In the genomic region with DNA sequence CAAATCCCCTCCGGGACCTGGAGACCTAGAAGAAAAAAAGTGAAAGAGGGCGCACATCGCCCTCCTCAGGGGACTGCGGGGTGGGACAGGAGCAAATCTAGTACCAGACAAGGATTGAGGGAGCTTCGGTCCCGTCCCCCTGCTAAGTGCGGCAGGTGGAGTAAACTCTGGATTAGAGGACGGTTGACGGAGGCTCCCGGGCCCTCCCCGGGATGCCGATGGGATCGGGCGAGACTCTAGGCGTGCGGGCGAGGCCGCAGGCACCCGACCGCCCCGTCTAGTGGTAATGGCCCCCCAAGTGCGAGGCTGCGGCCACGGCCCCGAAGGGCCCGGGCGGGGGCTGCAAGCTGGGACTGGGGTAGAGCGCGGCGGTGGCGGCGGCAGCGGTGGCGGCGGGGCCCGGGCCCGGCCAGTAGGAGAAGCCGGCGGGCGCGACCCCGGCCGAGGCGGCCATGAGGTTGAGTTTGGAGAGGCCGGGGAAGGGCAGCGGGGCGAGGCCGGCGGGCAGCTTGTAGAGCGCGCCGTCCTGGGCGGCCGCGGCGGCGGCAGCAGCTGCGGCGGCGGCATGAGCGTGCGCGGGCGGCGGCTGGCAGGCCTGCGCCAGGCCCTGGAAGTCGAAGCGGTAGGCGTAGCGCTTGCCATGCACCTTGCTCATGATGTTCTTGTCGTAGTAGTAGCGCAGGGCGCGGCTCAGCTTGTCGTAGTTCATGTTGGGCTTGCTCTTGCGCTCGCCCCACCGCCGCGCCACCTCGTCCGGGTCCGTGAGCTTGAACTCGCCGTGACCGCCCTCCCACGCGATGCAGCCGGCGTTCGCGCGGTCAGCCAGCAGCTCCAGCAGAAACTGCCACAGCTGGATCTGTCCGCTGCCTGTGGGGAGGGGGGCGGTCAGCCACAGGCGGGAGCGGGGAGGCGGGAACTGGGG, we compare ENCODE assay signal across 9 cellular contexts. TPM values are rescaled to one million over a fixed set of nuclear protein-coding genes. Genes with fewer than 3 reads are reported as not detected.
DNase-seq lines count a peak whose midpoint lies in the region; ATAC-seq, FAIRE-seq and TF ChIP-seq lines count a peak whose summit lies in the region.
"Had no signal": no experiment of that assay in that cellular context is flagged by ENCODE, and none has a peak within 500 bp of the region (broad histone marks: within the 10 kb centered on the region; RNA-seq: fewer than 3 reads in every experiment).

No MANE protein-coding gene starts in this region.

- H3K4ac ChIP-seq in H1 (replicated peaks; ENCODE audit: insufficient read length, low read depth, low read length): no peak overlapping the region

- H4K5ac ChIP-seq in H1 (ENCODE audit: insufficient read length, low read depth, low read length): no peak overlapping the region

- no peak for FAIRE-seq in H1 (lab: Jason Lieb, UNC)
- FAIRE-seq in pancreas (lab: Jason Lieb, UNC): no peak

- H3K27me3 ChIP-seq in Panc1 (ENCODE audit: control insufficient read depth, insufficient read depth, low read length) (peaks cover 18% of the 10 kb centered on the region; the same call in 1 of the 2 replicates), H1 (replicated peaks in 1 of 4; ENCODE audit: control insufficient read depth in 3 of 4, extremely low read depth in 1 of 4, insufficient read depth in 3 of 4, low read length in 3 of 4) (peaks cover 69 to 94% (median 88%) of the 10 kb centered on the region in 4 experiments), pancreas (peaks cover 0 to 36% (median 15%) of the 10 kb centered on the region in 4 donors)

- H2BK15ac ChIP-seq in H1 (ENCODE audit: low read length): peak overlapping the region; percentile 97; the same call in 1 of the 2 replicates

- H3K9ac ChIP-seq in H1 (replicated peaks in 1 of 4; ENCODE audit: extremely low read depth in 1 of 4, low read depth in 3 of 4, low read length in 3 of 4): no peak overlapping the region

- H3K23me2 ChIP-seq in H1 (ENCODE audit: low read depth, low read length): peaks cover 6% of the 10 kb centered on the region; the same call in 1 of the 2 replicates

- no peak overlapping the region for H3K23ac ChIP-seq in H1 (ENCODE audit: insufficient read length)

- no peaks in the 10 kb centered on the region for H3K79me2 ChIP-seq in H1 (ENCODE audit: control insufficient read depth in 1 of 2, insufficient read depth in 2 of 2, low read length in 2 of 2)

- H3K4me2 ChIP-seq in H1 (ENCODE audit: insufficient read depth in 1 of 2, low read depth in 2 of 2, low read length in 2 of 2): peak overlapping the region; percentile 11 to 52

- peak; percentile 38 for DNase-seq in GM13976 (ENCODE audit: low spot score)
- DNase-seq in Panc1 (ENCODE audit: low read depth, low spot score): no peak
- peak in 1 of 2 experiments; percentile 68 for DNase-seq in H1 (ENCODE audit: low read depth in 1 of 2, low spot score in 2 of 2)
- DNase-seq in pancreas: peak in 4 of 6 donors; percentile 50 to 80 (median 62)
- DNase-seq in mesenteric fat pad (ENCODE audit: low spot score): no peak
- DNase-seq in NCI-H2029 treated with DMSO at 0.1 percent for 48 hours (lab: John Stamatoyannopoulos, UW): no peak

- H2BK20ac ChIP-seq in H1 (ENCODE audit: low read length): no peak overlapping the region

- peak; percentile 55 for ATAC-seq in Panc1
- peak; percentile 20 to 57 (median 48) for ATAC-seq in pancreas
- no peak for ATAC-seq in GM18498 (IDR thresholded peaks at IDR 0.05; ENCODE audit: unreplicated experiment)
- ATAC-seq in GM18873 (IDR thresholded peaks at IDR 0.05; ENCODE audit: low FRiP score, unreplicated experiment): no peak

- no peak for TF ChIP-seq EP300 in H1 (IDR thresholded peaks at IDR 0.05; ENCODE audit: borderline replicate concordance in 1 of 2, low read depth in 2 of 2, low read length in 2 of 2)

- H2AK5ac ChIP-seq in H1 (ENCODE audit: low read depth, low read length): no peak overlapping the region

- H3K14ac ChIP-seq in H1 (ENCODE audit: insufficient read length): no peak overlapping the region

- in situ Hi-C loops in GM13976 (cut with MboI; ENCODE audit: low sequenced_read_pairs, unreplicated experiment) (loop anchor here (10.0 kb wide), 1 partner anchor 127 kb away; the partner anchor contains the start of gene WNT6), Panc1 (cut with HindIII; ENCODE audit: low pct_unique_long_range_greater_than_20kb, low sequenced_read_pairs) (no loop called here)

- H2BK12ac ChIP-seq in H1 (ENCODE audit: low read depth, low read length): peak overlapping the region; percentile 99

- H4K20me1 ChIP-seq in H1 (replicated peaks in 1 of 2; ENCODE audit: control insufficient read depth in 1 of 2, insufficient read depth in 2 of 2, low read length in 2 of 2): peaks cover 13 to 28% of the 10 kb centered on the region in 2 experiments

- BruUV-seq in Panc1 (replicated peaks; lab: Mats Ljungman, UMichigan): no TSS peak

- no peak overlapping the region for H2AFZ ChIP-seq in H1 (ENCODE audit: low read length)

- peak; percentile 24 to 42; a peak in 3 of 4 replicates for TF ChIP-seq RAD21 in H1 (IDR thresholded peaks at IDR 0.05 in 1 of 2, conservative IDR thresholded peaks at IDR 0.05 in 1 of 2; ENCODE audit: low read depth in 2 of 2, low read length in 2 of 2)

- H4K91ac ChIP-seq in H1 (replicated peaks; ENCODE audit: insufficient read length, low read length): no peak overlapping the region

- H2BK5ac ChIP-seq in H1 (ENCODE audit: low read depth, low read length): no peak overlapping the region

- no peak overlapping the region for H2BK120ac ChIP-seq in H1 (replicated peaks; ENCODE audit: low read depth, low read length)

- POLR2A ChIA-PET in Panc1 (lab: Charles Lee): interaction anchor here (0.7 kb wide), 1 partner anchor 63 kb away, joined by 3 read pairs; no protein-coding TSS in a partner anchor
- POLR2A ChIA-PET in H1 (lab: Charles Lee; ENCODE audit: partially characterized antibody): interaction anchor here (0.8 to 3.1 kb wide), 7 partner anchors 9 to 157 kb away, joined by 3 to 9 read pairs (median 7); partner anchors contain the start of genes CDK5R2 and CRYBA2

- H3K27ac ChIP-seq in Panc1 (ENCODE audit: low read length) (no peak overlapping the region), H1 (ENCODE audit: low read depth, low read length) (no peak overlapping the region), pancreas (no peak overlapping the region)

- no peaks in the 10 kb centered on the region for H3K79me1 ChIP-seq in H1 (ENCODE audit: low read depth, low read length)

- TF ChIP-seq CTCF in GM13976 (IDR thresholded peaks at IDR 0.05; ENCODE audit: borderline replicate concordance, control extremely low read depth, extremely low read depth, insufficient read depth, missing control alignments): no peak
- no peak for TF ChIP-seq CTCF in Panc1 (IDR thresholded peaks at IDR 0.05)
- TF ChIP-seq CTCF in H1 (IDR thresholded peaks at IDR 0.05; ENCODE audit: control extremely low read depth in 1 of 3, insufficient read depth in 1 of 3, low read depth in 1 of 3, low read length in 3 of 3): peak in 2 of 3 experiments; percentile 33 to 39; a peak in 2 of 4 replicates
- TF ChIP-seq CTCF in pancreas (IDR thresholded peaks at IDR 0.05): no peak

- H4K8ac ChIP-seq in H1 (ENCODE audit: extremely low read depth, insufficient read depth, low read length): peak overlapping the region; percentile 69; the same call in 1 of the 2 replicates

- no peaks in the 10 kb centered on the region for H3K36me3 ChIP-seq in Panc1 (ENCODE audit: control insufficient read depth, insufficient read depth, low read length)
- peaks cover 0 to 7% (median 0%) of the 10 kb centered on the region in 4 experiments; a peak in 1 of 8 replicates for H3K36me3 ChIP-seq in H1 (ENCODE audit: control insufficient read depth in 2 of 4, insufficient read depth in 4 of 4, low read length in 3 of 4)
- H3K36me3 ChIP-seq in pancreas: no peaks in the 10 kb centered on the region

- peaks cover 12% of the 10 kb centered on the region for H3K4me1 ChIP-seq in Panc1 (ENCODE audit: control insufficient read depth, insufficient read depth, low read length)
- peaks cover 0 to 25% (median 19%) of the 10 kb centered on the region in 4 experiments; a peak in 6 of 7 replicates for H3K4me1 ChIP-seq in H1 (replicated peaks in 1 of 4; ENCODE audit: control insufficient read depth in 3 of 4, insufficient read depth in 4 of 4, low read length in 3 of 4)
- peaks cover 5 to 16% (median 16%) of the 10 kb centered on the region in 3 donors for H3K4me1 ChIP-seq in pancreas

- H3K4me3 ChIP-seq in Panc1 (ENCODE audit: low read depth in 2 of 2, low read length in 2 of 2): peak overlapping the region; percentile 23 to 49
- peak overlapping the region in 3 of 4 experiments; percentile 3 to 49 (median 7); a peak in 7 of 8 replicates for H3K4me3 ChIP-seq in H1 (ENCODE audit: extremely low read depth in 1 of 4, insufficient read depth in 2 of 4, low read depth in 3 of 4, low read length in 4 of 4)
- peak overlapping the region in 2 of 4 donors; percentile 9 to 36 for H3K4me3 ChIP-seq in pancreas

- intact Hi-C loops in Panc1 (cut with micrococcal nuclease; ENCODE audit: unreplicated experiment): loop anchor here (5.0 kb wide), 1 partner anchor 129 kb away; no protein-coding TSS in a partner anchor
- intact Hi-C loops in pancreas (cut with DNase I): no loop called here

- no peaks in the 10 kb centered on the region for H3K9me3 ChIP-seq in Panc1 (ENCODE audit: control insufficient read depth, insufficient read depth, low read depth, low read length)
- H3K9me3 ChIP-seq in H1 (ENCODE audit: insufficient read depth in 2 of 2, low read depth in 1 of 2, low read length in 1 of 2): no peaks in the 10 kb centered on the region
- H3K9me3 ChIP-seq in pancreas: no peaks in the 10 kb centered on the region

- no peak overlapping the region for H3K56ac ChIP-seq in H1 (replicated peaks; ENCODE audit: insufficient read length, low read depth, low read length)

- no peak for TF ChIP-seq POLR2A in H1 (IDR thresholded peaks at IDR 0.05; ENCODE audit: control extremely low read depth in 1 of 2, low read depth in 2 of 2, low read length in 2 of 2)

- H3K18ac ChIP-seq in H1 (ENCODE audit: extremely low read depth, low read length): peak overlapping the region; percentile 60; the same call in 1 of the 2 replicates

- 2% methylated on average over 51 of the region's 98 CpGs; no CpG with 5 or more reads in 1 of the 2 experiments for WGBS in H1 (ENCODE audit: extremely low coverage in 1 of 2, insufficient coverage in 1 of 2, insufficient read length in 1 of 2, insufficient replicate concordance in 2 of 2, low coverage in 1 of 2, low lambda C conversion rate in 2 of 2, missing lambda C conversion rate in 1 of 2), 2 experiments
- WGBS in pancreas, 2 donors: 3 to 4% methylated on average over 71 to 98 of the region's 98 CpGs

- CTCF ChIA-PET in Panc1 (lab: Charles Lee) (interaction anchor here (0.6 to 2.5 kb wide), 7 partner anchors 11 to 105 kb away, joined by 3 to 20 read pairs (median 7); no protein-coding TSS in a partner anchor), H1 (lab: Charles Lee; ENCODE audit: partially characterized antibody) (interaction anchor here (0.5 to 13.0 kb wide), 33 partner anchors 14 to 1555 kb away, joined by 3 to 284 read pairs (median 7); partner anchors contain the start of genes CRYBA2 and WNT10A)

RNA-seq across cellular contexts. Expression of gene FEV, which starts 3.3 kb away (rescaled TPM):
- total RNA-seq in Panc1 (2021; ENCODE audit: unreplicated experiment) (not detected), pancreas (1 to 10 TPM in 2 of 6 donors, under 1 TPM in 4; 0.35 to 3.1 (median 0.72) TPM), mesenteric fat pad (not detected)
- polyA plus RNA-seq in Panc1 (2012; ENCODE audit: insufficient read length): not detected
- not detected in 2 replicates for total RNA-seq in H1 (2021; fragmentation: NEBNext Ultra II Directional; extraction: Animal tissue kit (Norgen Biotek cat#: 25700))
- polyA plus RNA-seq in H1 (2011; rRNA removed) (not detected in 2 replicates), pancreas (10 to 100 TPM in 1 of 2 donors, 1 to 10 TPM in 1; 3.9 to 32.6 TPM)
- not detected for polyA plus RNA-seq in H1 (2011; cell fraction: cytosol; rRNA removed)
- not detected for polyA plus RNA-seq in H1 (2011; cell fraction: nucleus; rRNA removed)
- not detected in 4 replicates for polyA plus RNA-seq in H1 (2012, experiment 1 of 2)
- not detected for polyA plus RNA-seq in H1 (2012, experiment 2 of 2)
- not detected for polyA plus RNA-seq in H1 (2013, experiment 1 of 2)
- polyA plus RNA-seq in H1 (2013, experiment 2 of 2): not detected
- not detected in 2 replicates for polyA minus RNA-seq in H1 (2011; rRNA and poly(A)+ RNA removed)
- polyA minus RNA-seq in H1 (2011; cell fraction: cytosol; rRNA and poly(A)+ RNA removed): not detected
- not detected for polyA minus RNA-seq in H1 (2011; cell fraction: nucleus; rRNA and poly(A)+ RNA removed)
- total RNA-seq: LHCN-M2 had no signal

RNA-seq across cellular contexts. Expression of gene CRYBA2, which starts 11.6 kb away (rescaled TPM):
- total RNA-seq in Panc1 (2021; ENCODE audit: unreplicated experiment) (not detected), pancreas (10 to 100 TPM in 2 of 6 donors, 1 to 10 TPM in 4; 3.7 to 29.6 (median 7.4) TPM), mesenteric fat pad (not detected)
- not detected for polyA plus RNA-seq in Panc1 (2012; ENCODE audit: insufficient read length)
- total RNA-seq in H1 (2021; fragmentation: NEBNext Ultra II Directional; extraction: Animal tissue kit (Norgen Biotek cat#: 25700)): not detected in 2 replicates
- polyA plus RNA-seq in H1 (2011; rRNA removed) (not detected in 2 replicates), pancreas (100 to 1,000 TPM in 1 of 2 donors, 10 to 100 TPM in 1; 66.3 to 314 TPM)
- not detected for polyA plus RNA-seq in H1 (2011; cell fraction: cytosol; rRNA removed)
- not detected for polyA plus RNA-seq in H1 (2011; cell fraction: nucleus; rRNA removed)
- polyA plus RNA-seq in H1 (2012, experiment 1 of 2): not detected in 4 replicates
- polyA plus RNA-seq in H1 (2012, experiment 2 of 2): not detected
- polyA plus RNA-seq in H1 (2013, experiment 1 of 2): not detected
- polyA plus RNA-seq in H1 (2013, experiment 2 of 2): not detected
- not detected in 2 replicates for polyA minus RNA-seq in H1 (2011; rRNA and poly(A)+ RNA removed)
- polyA minus RNA-seq in H1 (2011; cell fraction: cytosol; rRNA and poly(A)+ RNA removed): not detected
- polyA minus RNA-seq in H1 (2011; cell fraction: nucleus; rRNA and poly(A)+ RNA removed): not detected
- total RNA-seq: LHCN-M2 had no signal

RNA-seq across cellular contexts. Expression of gene CDK5R2, which starts 22.2 kb away (rescaled TPM):
- total RNA-seq in Panc1 (2021; ENCODE audit: unreplicated experiment) (1.3 TPM), pancreas (1 to 10 TPM in 2 of 6 donors, under 1 TPM in 4; 0.19 to 1.7 (median 0.65) TPM), mesenteric fat pad (not detected)
- polyA plus RNA-seq in Panc1 (2012; ENCODE audit: insufficient read length): 1.8 TPM
- not detected in 2 replicates for total RNA-seq in H1 (2021; fragmentation: NEBNext Ultra II Directional; extraction: Animal tissue kit (Norgen Biotek cat#: 25700))
- polyA plus RNA-seq in H1 (2011; rRNA removed) (0.14 TPM in 2 replicates), pancreas (1 to 10 TPM; 4.2 to 8.6 TPM)
- 0.09 TPM for polyA plus RNA-seq in H1 (2011; cell fraction: cytosol; rRNA removed)
- polyA plus RNA-seq in H1 (2011; cell fraction: nucleus; rRNA removed): not detected
- 0.08 to 0.33 TPM (median 0.14 TPM) in 3 of 4 replicates, not detected in the other for polyA plus RNA-seq in H1 (2012, experiment 1 of 2)
- polyA plus RNA-seq in H1 (2012, experiment 2 of 2): not detected
- 0.10 TPM for polyA plus RNA-seq in H1 (2013, experiment 1 of 2)
- 0.13 TPM for polyA plus RNA-seq in H1 (2013, experiment 2 of 2)
- 0.06 TPM in 1 of 2 replicates, not detected in the other for polyA minus RNA-seq in H1 (2011; rRNA and poly(A)+ RNA removed)
- polyA minus RNA-seq in H1 (2011; cell fraction: cytosol; rRNA and poly(A)+ RNA removed): not detected
- polyA minus RNA-seq in H1 (2011; cell fraction: nucleus; rRNA and poly(A)+ RNA removed): not detected

RNA-seq across cellular contexts. Expression of gene CFAP65, which starts 59.7 kb away (rescaled TPM):
- total RNA-seq in Panc1 (2021; ENCODE audit: unreplicated experiment) (0.33 TPM), pancreas (under 1 TPM; 0.06 to 0.22 (median 0.12) TPM), mesenteric fat pad (not detected)
- 0.10 TPM for polyA plus RNA-seq in Panc1 (2012; ENCODE audit: insufficient read length)
- total RNA-seq in H1 (2021; fragmentation: NEBNext Ultra II Directional; extraction: Animal tissue kit (Norgen Biotek cat#: 25700)): 0.13 and 0.19 TPM in 2 replicates
- polyA plus RNA-seq in H1 (2011; rRNA removed) (0.38 and 0.45 TPM in 2 replicates), pancreas (under 1 TPM; 0.19 to 0.38 TPM)
- polyA plus RNA-seq in H1 (2011; cell fraction: cytosol; rRNA removed): 1.0 TPM
- polyA plus RNA-seq in H1 (2011; cell fraction: nucleus; rRNA removed): 0.88 TPM
- 0.32 to 0.68 TPM (median 0.52 TPM) in 4 replicates for polyA plus RNA-seq in H1 (2012, experiment 1 of 2)
- polyA plus RNA-seq in H1 (2012, experiment 2 of 2): 0.33 TPM
- 0.18 TPM for polyA plus RNA-seq in H1 (2013, experiment 1 of 2)
- polyA plus RNA-seq in H1 (2013, experiment 2 of 2): 0.18 TPM
- 0.35 and 0.76 TPM in 2 replicates for polyA minus RNA-seq in H1 (2011; rRNA and poly(A)+ RNA removed)
- not detected for polyA minus RNA-seq in H1 (2011; cell fraction: cytosol; rRNA and poly(A)+ RNA removed)
- 0.20 TPM for polyA minus RNA-seq in H1 (2011; cell fraction: nucleus; rRNA and poly(A)+ RNA removed)
- total RNA-seq: LHCN-M2 had no signal

Comparison
In these comparisons a context has a peak if more than half of its experiments do, and no peak if none do; other contexts are left out.
1. DNase-seq: peak in GM13976 (single experiment) and pancreas (4 of 6); none in Panc1 (single experiment), mesenteric fat pad (single experiment) and NCI-H2029 treated with DMSO at 0.1 percent for 48 hours (single experiment).
2. CTCF ChIP-seq: peak in H1 (2 of 3); none in GM13976 (single experiment), Panc1 (single experiment) and pancreas (0 of 4).
3. ATAC-seq: peak in Panc1 (single experiment) and pancreas (4 of 4); none in GM18498 (single experiment) and GM18873 (single experiment).